1 cellular context compared by ENCODE assay signal in genomic region chr20:61666471-61666832, GRCh38.
TF ChIP-seq lines count a peak whose summit lies in the region.

No MANE protein-coding gene starts in this region.

TF ChIP-seq in HepG2, 621 proteins besides CTCF, POLR2A, EP300 and RAD21 (continued from another document):
- TF ChIP-seq GPBP1L1 (CRISPR knock-in tag; IDR thresholded peaks at IDR 0.05) = no peak
